In the genomic region with DNA sequence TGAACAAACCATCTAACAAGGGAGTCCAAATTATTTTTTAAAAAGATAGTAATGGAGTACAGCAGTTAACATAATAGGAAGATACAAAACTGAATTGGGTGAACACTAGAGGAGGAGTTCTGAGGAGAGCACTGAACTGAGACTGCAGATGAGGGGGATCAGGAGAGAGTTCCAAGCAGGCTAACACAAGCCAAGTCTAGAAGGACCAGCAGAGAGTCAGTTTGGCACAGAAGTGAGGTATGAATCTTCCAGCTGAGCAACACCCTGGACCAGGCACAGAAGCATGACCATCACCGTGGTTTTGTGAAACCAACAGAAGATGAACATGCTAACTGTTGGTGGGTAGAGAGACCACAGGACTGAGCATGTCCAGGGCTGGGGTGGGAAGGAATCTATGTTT, we compare ENCODE assay signal across 28 cellular contexts. TPM values are rescaled to one million over a fixed set of nuclear protein-coding genes. Genes with fewer than 3 reads are reported as not detected.
"Had no signal": no experiment of that assay in that cellular context is flagged by ENCODE, and none has a peak within 500 bp of the region (broad histone marks: within the 10 kb centered on the region; RNA-seq: fewer than 3 reads in every experiment).

No MANE protein-coding gene starts in this region.

- H3K4me3 ChIP-seq: heart right ventricle, lung, neural progenitor cell, smooth muscle cell, upper lobe of left lung, vagina had no signal

- H3K36me3 ChIP-seq: brain microvascular endothelial cell, heart right ventricle, neural progenitor cell, upper lobe of left lung, vagina, WERI-Rb-1 had no signal

- H3K4me1 ChIP-seq: foreskin keratinocyte, neural progenitor cell, upper lobe of left lung, vagina had no signal

- DNase-seq: activated CD4-positive, alpha-beta memory T cell treated with anti-CD3 and anti-CD28 coated beads, Interleukin-2, amount 10 ng/mL, durations not matched to agents 7 days and 5 days; activated CD4-positive, alpha-beta T cell treated with anti-CD3 and anti-CD28 coated beads, Interleukin-2, amount 10 ng/mL, durations not matched to agents 7 days and 5 days; activated CD8-positive, alpha-beta memory T cell treated with anti-CD3 and anti-CD28 coated beads, Interleukin-2, amount 50 U/mL, for 48 hours; activated gamma-delta T cell; activated naive CD4-positive, alpha-beta T cell treated with anti-CD3 and anti-CD28 coated beads, Interleukin-2, amount 10 ng/mL, durations not matched to agents 7 days and 5 days; activated naive CD8-positive, alpha-beta T cell treated with anti-CD3 and anti-CD28 coated beads, Interleukin-2, amount 10 ng/mL, durations not matched to agents 7 days and 5 days; activated T-cell treated with anti-CD3 and anti-CD28 coated beads, Interleukin-2, amount 50 U/mL, for 24 hours; brain microvascular endothelial cell; endodermal cell; foreskin keratinocyte; heart right ventricle; mesendoderm; natural killer cell; posterior cingulate gyrus; stimulated activated CD4-positive, alpha-beta T cell treated with anti-CD3 and anti-CD28 coated beads, Interleukin-1b, Interleukin-23, amount 100 ng/mL, for 48 hours; stimulated activated CD4-positive, alpha-beta T cell treated with anti-CD3 and anti-CD28 coated beads, Interleukin-4, amount 100 ng/mL, for 4 hours; stimulated activated naive CD8-positive, alpha-beta T cell treated with anti-CD3 and anti-CD28 coated beads, Interleukin-15, Interleukin-2, amounts not matched to agents 100 U/mL and 50 U/mL, for 24 hours; T-helper 9 cell; upper lobe of left lung; WERI-Rb-1 had no signal

- ATAC-seq: activated CD4-positive, CD25-positive, alpha-beta regulatory T cell treated with anti-CD3 and anti-CD28 coated beads, Interleukin-2, amount 50 U/mL, for 24 hours; esophagus mucosa; foreskin keratinocyte; natural killer cell; stimulated activated naive CD8-positive, alpha-beta T cell treated with anti-CD3 and anti-CD28 coated beads, Interleukin-15, Interleukin-2, amounts not matched to agents 100 U/mL and 50 U/mL, for 24 hours had no signal

- H3K27me3 ChIP-seq: brain microvascular endothelial cell, foreskin keratinocyte, heart right ventricle, neural progenitor cell, upper lobe of left lung, vagina had no signal

- FAIRE-seq: astrocyte had no signal

- H3K9ac ChIP-seq: neural progenitor cell had no signal

- H3K9me3 ChIP-seq: heart right ventricle, upper lobe of left lung, vagina had no signal

- H3K27ac ChIP-seq: brain microvascular endothelial cell, foreskin keratinocyte, heart right ventricle, neural progenitor cell, upper lobe of left lung, vagina, WERI-Rb-1 had no signal

RNA-seq across cellular contexts. Expression of a gene that starts 30.8 kb away (rescaled TPM):
- total RNA-seq: activated naive CD8-positive, alpha-beta T cell treated with anti-CD3 and anti-CD28 coated beads, Interleukin-2, amount 10 ng/mL, durations not matched to agents 7 days and 5 days; mononuclear cell; natural killer cell had no signal
